ENCODE assay signal across 10 cellular contexts in the genomic region with DNA sequence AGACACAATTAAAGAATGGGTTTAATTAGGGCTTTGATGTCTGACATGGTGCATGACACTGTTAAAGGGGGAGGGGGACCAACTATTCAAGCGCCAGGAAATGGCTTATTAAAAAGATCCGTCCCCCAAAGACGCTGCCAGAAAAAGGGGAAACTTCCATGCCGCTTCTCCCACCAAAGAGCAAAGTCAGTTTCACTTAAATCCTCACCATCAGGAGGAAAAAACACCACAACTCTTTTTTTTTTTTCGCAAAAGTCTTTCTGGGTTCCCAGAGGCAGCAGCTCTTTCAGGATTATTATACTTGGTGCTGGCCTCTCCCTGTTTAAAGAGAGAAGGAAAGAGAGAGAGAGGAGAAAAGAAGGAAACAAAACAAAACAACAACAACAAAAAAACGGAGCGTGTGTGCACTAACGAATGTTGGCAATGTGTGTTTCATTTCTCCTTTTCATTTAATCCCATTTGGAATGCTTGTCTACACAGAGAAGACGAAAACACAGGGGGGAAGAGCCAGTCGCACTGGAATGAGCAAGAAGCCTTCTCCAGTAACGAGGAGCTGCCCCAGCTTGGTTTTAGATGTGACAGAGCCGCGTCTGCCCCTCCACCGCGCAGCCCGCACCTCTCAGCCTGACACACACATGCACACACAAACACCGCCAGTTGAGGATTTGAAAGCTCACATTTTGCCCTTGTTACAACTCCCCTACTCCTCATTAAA. TPM values are rescaled to one million over a fixed set of nuclear protein-coding genes. Genes with fewer than 3 reads are reported as not detected.
DNase-seq lines count a peak whose midpoint lies in the region; ATAC-seq, FAIRE-seq and TF ChIP-seq lines count a peak whose summit lies in the region.
"Had no signal": no experiment of that assay in that cellular context is flagged by ENCODE, and none has a peak within 500 bp of the region (broad histone marks: within the 10 kb centered on the region; RNA-seq: fewer than 3 reads in every experiment).

No MANE protein-coding gene starts in this region.

- no peaks in the 10 kb centered on the region for H3K27me3 ChIP-seq in vagina

- H3K27ac Mint-ChIP-seq in activated T-cell treated with anti-CD3 and anti-CD28 coated beads, Interleukin-2, amount 50 U/mL, for 72 hours = no peak overlapping the region

- no peak for FAIRE-seq in GM12892 (lab: Jason Lieb, UNC)
- FAIRE-seq: G401.6 had no signal

- TF ChIP-seq POLR2A in vagina (IDR thresholded peaks at IDR 0.05) = no peak
- TF ChIP-seq POLR2A in GM12892 (IDR thresholded peaks at IDR 0.05; ENCODE audit: low read depth, low read length) = no peak

- peak overlapping the region; percentile 67 to 77 for H3K4me3 Mint-ChIP-seq in activated T-cell treated with anti-CD3 and anti-CD28 coated beads, Interleukin-2, amount 50 U/mL, for 72 hours

- intact Hi-C loops in vagina (cut with DNase I) = no loop called here

- no peaks in the 10 kb centered on the region for H3K9me3 ChIP-seq in vagina

- H3K9me3 Mint-ChIP-seq in activated T-cell treated with anti-CD3 and anti-CD28 coated beads, Interleukin-2, amount 50 U/mL, for 72 hours = no peaks in the 10 kb centered on the region

- H3K4me1 ChIP-seq in vagina = peaks cover 27% of the 10 kb centered on the region

- H3K27ac ChIP-seq in vagina = peak overlapping the region; percentile 71
- H3K27ac ChIP-seq: HL-60 had no signal

- H3K27me3 Mint-ChIP-seq in activated T-cell treated with anti-CD3 and anti-CD28 coated beads, Interleukin-2, amount 50 U/mL, for 72 hours (ENCODE audit: low read depth) = no peaks in the 10 kb centered on the region

- peaks cover 31% of the 10 kb centered on the region for H3K4me1 Mint-ChIP-seq in activated T-cell treated with anti-CD3 and anti-CD28 coated beads, Interleukin-2, amount 50 U/mL, for 72 hours (ENCODE audit: low read depth)

- TF ChIP-seq CTCF in vagina (IDR thresholded peaks at IDR 0.05) = no peak

- H3K4me3 ChIP-seq in vagina = peak overlapping the region; percentile 10 to 17

- DNase-seq in stimulated activated CD4-positive, alpha-beta T cell treated with anti-CD3 and anti-CD28 coated beads, Interleukin-15, amount 100 ng/mL, for 24 hours = peak; percentile 36
- no peak for DNase-seq in stimulated activated CD4-positive, alpha-beta T cell treated with anti-CD3 and anti-CD28 coated beads, Interleukin-12 subunit alpha, Interleukin-12 subunit beta, amount 100 ng/mL, for 4 hours
- peak; percentile 8 to 44 for DNase-seq in activated T-cell treated with anti-CD3 and anti-CD28 coated beads, Interleukin-2, amount 50 U/mL, for 72 hours
- DNase-seq in iPS-NIHi11 (ENCODE audit: low spot score) (peak; percentile 59), vagina (ENCODE audit: extremely low spot score in 2 of 2) (no peak), GM12892 (ENCODE audit: insufficient read length) (no peak)

- no peaks in the 10 kb centered on the region for H3K36me3 Mint-ChIP-seq in activated T-cell treated with anti-CD3 and anti-CD28 coated beads, Interleukin-2, amount 50 U/mL, for 72 hours (ENCODE audit: insufficient read depth in 2 of 2)

- H3K36me3 ChIP-seq in vagina = no peaks in the 10 kb centered on the region

- peak; percentile 65 to 84 for ATAC-seq in activated T-cell treated with anti-CD3 and anti-CD28 coated beads, Interleukin-2, amount 50 U/mL, for 72 hours (replicated peaks in 1 of 2)
- no peak for ATAC-seq in GM18502 (IDR thresholded peaks at IDR 0.05; ENCODE audit: poor library complexity, unreplicated experiment)
- no peak for ATAC-seq in HG03280 (IDR thresholded peaks at IDR 0.05; ENCODE audit: unreplicated experiment)

RNA-seq across cellular contexts. Expression of a gene that starts 32.6 kb away (rescaled TPM):
- total RNA-seq in activated T-cell treated with anti-CD3 and anti-CD28 coated beads, Interleukin-2, amount 50 U/mL, for 72 hours = 1 to 10 TPM; 5.9 to 6.9 TPM
- 17.9 TPM for total RNA-seq in vagina
- polyA plus RNA-seq in GM12892 (2012; ENCODE audit: missing spikeins) = 0.34 TPM

Comparison
In these comparisons a context has a peak if more than half of its experiments do, and no peak if none do; other contexts are left out.
1. DNase-seq: peak in stimulated activated CD4-positive, alpha-beta T cell treated with anti-CD3 and anti-CD28 coated beads, Interleukin-15, amount 100 ng/mL, for 24 hours (single experiment), activated T-cell treated with anti-CD3 and anti-CD28 coated beads, Interleukin-2, amount 50 U/mL, for 72 hours (2 of 2) and iPS-NIHi11 (single experiment); none in stimulated activated CD4-positive, alpha-beta T cell treated with anti-CD3 and anti-CD28 coated beads, Interleukin-12 subunit alpha, Interleukin-12 subunit beta, amount 100 ng/mL, for 4 hours (single experiment), vagina (0 of 2) and GM12892 (single experiment).
2. ATAC-seq: peak in activated T-cell treated with anti-CD3 and anti-CD28 coated beads, Interleukin-2, amount 50 U/mL, for 72 hours (2 of 2); none in GM18502 (single experiment) and HG03280 (single experiment).